In the genomic region with DNA sequence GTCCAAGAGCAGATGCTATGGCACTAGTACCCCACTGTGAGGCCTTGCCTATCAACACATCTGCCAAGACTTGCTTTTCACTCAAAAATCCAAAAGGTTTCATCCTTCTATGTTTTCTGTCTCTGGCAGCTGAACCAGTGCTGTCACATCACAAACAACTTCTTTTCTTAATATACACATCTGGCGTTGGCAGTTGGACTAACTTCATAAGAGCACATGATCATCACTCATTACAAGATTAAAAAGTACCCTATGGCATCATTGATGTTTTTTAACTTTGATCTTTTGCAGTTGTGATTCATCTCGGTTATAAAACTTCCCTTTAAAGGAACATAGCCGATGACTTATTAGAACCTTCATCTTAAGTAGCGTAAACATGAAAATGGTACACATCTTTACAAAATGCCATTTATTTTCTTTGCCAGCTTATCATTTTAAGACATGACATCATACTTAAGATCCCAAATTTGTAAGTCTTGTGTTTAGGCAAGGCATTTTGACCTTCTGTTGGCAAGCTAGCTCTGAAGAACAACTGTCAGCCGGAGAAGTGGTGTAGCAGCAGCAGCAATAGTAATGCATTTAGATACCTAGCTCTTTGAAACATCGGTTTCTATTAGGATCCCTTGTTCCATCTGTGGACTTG, we compare ENCODE assay signal across 15 cellular contexts.
DNase-seq lines count a peak whose midpoint lies in the region; ATAC-seq and TF ChIP-seq lines count a peak whose summit lies in the region.
"Had no signal": no experiment of that assay in that cellular context is flagged by ENCODE, and none has a peak within 500 bp of the region (broad histone marks: within the 10 kb centered on the region; RNA-seq: fewer than 3 reads in every experiment).

No MANE protein-coding gene starts in this region.

- no peaks in the 10 kb centered on the region for H3K27me3 Mint-ChIP-seq in T-helper 1 cell treated with Interleukin-12 subunit alpha and Interleukin-12 subunit beta and Interleukin-4 antibody, amounts not matched to agents 30 μg/mL and 1 μg/mL, for 36 hours (ENCODE audit: low read depth)
- H3K27me3 Mint-ChIP-seq: stimulated activated naive CD8-positive, alpha-beta T cell treated with anti-CD3 and anti-CD28 coated beads, Interleukin-15, Interleukin-2, amounts not matched to agents 100 ng/mL and 50 ng/mL, for 24 hours had no signal

- no peaks in the 10 kb centered on the region for H3K27me3 ChIP-seq in ACC112 (ENCODE audit: insufficient read depth, low read length)
- H3K27me3 ChIP-seq: esophagus squamous epithelium, pancreas, spleen had no signal

- DNase-seq in COLO829 (ENCODE audit: low spot score) (peak; percentile 66), fibroblast of mammary gland (ENCODE audit: low read depth) (peak; percentile 87), GM03348 (ENCODE audit: low spot score) (no peak)
- DNase-seq: anterior cingulate cortex, esophagus squamous epithelium, hippocampal formation, NCI-H1417 treated with DMSO at 0.1 percent for 48 hours, NCI-H2227 treated with DMSO at 0.1 percent for 48 hours, pancreas, spleen had no signal

- peaks cover 20% of the 10 kb centered on the region for H3K36me3 Mint-ChIP-seq in T-helper 1 cell treated with Interleukin-12 subunit alpha and Interleukin-12 subunit beta and Interleukin-4 antibody, amounts not matched to agents 30 μg/mL and 1 μg/mL, for 36 hours (ENCODE audit: low read depth)

- H3K27ac Mint-ChIP-seq in T-helper 1 cell treated with Interleukin-12 subunit alpha and Interleukin-12 subunit beta and Interleukin-4 antibody, amounts not matched to agents 30 μg/mL and 1 μg/mL, for 36 hours = peak overlapping the region; percentile 29
- H3K27ac Mint-ChIP-seq: stimulated activated naive CD8-positive, alpha-beta T cell treated with anti-CD3 and anti-CD28 coated beads, Interleukin-15, Interleukin-2, amounts not matched to agents 100 ng/mL and 50 ng/mL, for 24 hours had no signal

- no peak for TF ChIP-seq CTCF in fibroblast of mammary gland (conservative IDR thresholded peaks at IDR 0.05; ENCODE audit: control insufficient read depth, insufficient read depth, low read depth, low read length)

- H3K36me3 ChIP-seq in ACC112 (ENCODE audit: insufficient read depth, low read length) = 0 out of 2 replicates have a peak, but pooled peaks cover 10% of the 10 kb centered on the region
- H3K36me3 ChIP-seq: esophagus squamous epithelium, pancreas, spleen had no signal

- peaks cover 6% of the 10 kb centered on the region for H3K79me2 ChIP-seq in ACC112 (ENCODE audit: control insufficient read depth, insufficient read depth, low read length, unreplicated experiment)

- H3K9me3 Mint-ChIP-seq in T-helper 1 cell treated with Interleukin-12 subunit alpha and Interleukin-12 subunit beta and Interleukin-4 antibody, amounts not matched to agents 30 μg/mL and 1 μg/mL, for 36 hours = no peaks in the 10 kb centered on the region
- H3K9me3 Mint-ChIP-seq: stimulated activated naive CD8-positive, alpha-beta T cell treated with anti-CD3 and anti-CD28 coated beads, Interleukin-15, Interleukin-2, amounts not matched to agents 100 ng/mL and 50 ng/mL, for 24 hours had no signal

- no peak overlapping the region for H2AFZ ChIP-seq in ACC112 (ENCODE audit: low read length, unreplicated experiment)

- no peak overlapping the region for H3K4me3 Mint-ChIP-seq in T-helper 1 cell treated with Interleukin-12 subunit alpha and Interleukin-12 subunit beta and Interleukin-4 antibody, amounts not matched to agents 30 μg/mL and 1 μg/mL, for 36 hours
- H3K4me3 Mint-ChIP-seq: stimulated activated naive CD8-positive, alpha-beta T cell treated with anti-CD3 and anti-CD28 coated beads, Interleukin-15, Interleukin-2, amounts not matched to agents 100 ng/mL and 50 ng/mL, for 24 hours had no signal

- H3K4me3 ChIP-seq in ACC112 (ENCODE audit: low read depth, low read length) (no peak overlapping the region), fibroblast of mammary gland (ENCODE audit: control insufficient read depth, low read depth, low read length) (no peak overlapping the region)
- H3K4me3 ChIP-seq: esophagus squamous epithelium, pancreas, spleen had no signal

- peaks cover 58% of the 10 kb centered on the region for H3K4me1 ChIP-seq in ACC112 (ENCODE audit: control insufficient read depth, insufficient read depth, low read length, unreplicated experiment)

- H3K27ac ChIP-seq in ACC112 (ENCODE audit: low read depth, low read length) = 0 out of 2 replicates have a peak overlapping the region, but pooled peaks have one; percentile 4
- H3K27ac ChIP-seq: esophagus squamous epithelium, pancreas had no signal

- H3K4me1 Mint-ChIP-seq in T-helper 1 cell treated with Interleukin-12 subunit alpha and Interleukin-12 subunit beta and Interleukin-4 antibody, amounts not matched to agents 30 μg/mL and 1 μg/mL, for 36 hours (ENCODE audit: low read depth) = peaks cover 47% of the 10 kb centered on the region

- ATAC-seq in GM21576 (IDR thresholded peaks at IDR 0.05; ENCODE audit: unreplicated experiment) (no peak), HG03457 (IDR thresholded peaks at IDR 0.05; ENCODE audit: unreplicated experiment) (no peak)
- ATAC-seq: pancreas had no signal
